ENCODE assay signal across 1 cellular context in the genomic region with DNA sequence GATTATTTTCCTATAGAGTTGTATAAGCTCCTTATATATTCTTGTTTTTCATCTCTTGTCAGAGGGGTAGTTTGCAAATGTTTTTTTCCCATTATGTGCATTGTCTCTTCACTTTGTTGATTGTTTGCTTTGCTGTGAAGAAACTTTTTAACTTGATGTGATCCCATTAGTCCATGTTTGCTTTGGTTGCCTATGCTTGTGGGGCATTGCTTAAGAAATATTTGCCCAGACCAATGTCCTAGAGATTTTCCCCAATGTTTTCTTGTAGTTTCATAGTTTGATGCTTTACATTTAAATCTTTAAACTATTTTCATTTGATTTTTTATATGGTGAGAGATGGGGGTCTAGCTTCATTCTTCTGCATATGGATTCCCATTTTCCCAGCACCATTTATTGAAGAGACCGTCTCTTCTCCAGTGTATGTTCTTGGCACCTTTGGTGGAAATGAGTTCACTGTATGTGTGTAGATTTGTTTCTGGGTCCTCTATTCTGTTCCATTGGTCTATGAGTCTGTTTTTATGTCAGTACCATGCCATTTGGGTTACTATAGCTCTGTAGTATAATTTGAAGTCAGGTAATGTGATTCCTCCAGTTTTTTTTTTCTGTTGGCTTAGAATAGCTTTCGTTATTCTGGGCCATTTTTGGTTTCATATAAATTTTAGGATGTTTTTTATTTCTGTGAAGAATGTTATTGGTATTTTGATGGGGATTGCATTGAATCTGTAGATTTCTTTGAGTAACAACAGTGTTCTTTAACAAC.
TF ChIP-seq lines count a peak whose summit lies in the region.

No MANE protein-coding gene starts in this region.

TF ChIP-seq in HepG2, 621 proteins besides CTCF, POLR2A, EP300 and RAD21 (continued from another document and continues in another):
- TF ChIP-seq, protein P1, sequence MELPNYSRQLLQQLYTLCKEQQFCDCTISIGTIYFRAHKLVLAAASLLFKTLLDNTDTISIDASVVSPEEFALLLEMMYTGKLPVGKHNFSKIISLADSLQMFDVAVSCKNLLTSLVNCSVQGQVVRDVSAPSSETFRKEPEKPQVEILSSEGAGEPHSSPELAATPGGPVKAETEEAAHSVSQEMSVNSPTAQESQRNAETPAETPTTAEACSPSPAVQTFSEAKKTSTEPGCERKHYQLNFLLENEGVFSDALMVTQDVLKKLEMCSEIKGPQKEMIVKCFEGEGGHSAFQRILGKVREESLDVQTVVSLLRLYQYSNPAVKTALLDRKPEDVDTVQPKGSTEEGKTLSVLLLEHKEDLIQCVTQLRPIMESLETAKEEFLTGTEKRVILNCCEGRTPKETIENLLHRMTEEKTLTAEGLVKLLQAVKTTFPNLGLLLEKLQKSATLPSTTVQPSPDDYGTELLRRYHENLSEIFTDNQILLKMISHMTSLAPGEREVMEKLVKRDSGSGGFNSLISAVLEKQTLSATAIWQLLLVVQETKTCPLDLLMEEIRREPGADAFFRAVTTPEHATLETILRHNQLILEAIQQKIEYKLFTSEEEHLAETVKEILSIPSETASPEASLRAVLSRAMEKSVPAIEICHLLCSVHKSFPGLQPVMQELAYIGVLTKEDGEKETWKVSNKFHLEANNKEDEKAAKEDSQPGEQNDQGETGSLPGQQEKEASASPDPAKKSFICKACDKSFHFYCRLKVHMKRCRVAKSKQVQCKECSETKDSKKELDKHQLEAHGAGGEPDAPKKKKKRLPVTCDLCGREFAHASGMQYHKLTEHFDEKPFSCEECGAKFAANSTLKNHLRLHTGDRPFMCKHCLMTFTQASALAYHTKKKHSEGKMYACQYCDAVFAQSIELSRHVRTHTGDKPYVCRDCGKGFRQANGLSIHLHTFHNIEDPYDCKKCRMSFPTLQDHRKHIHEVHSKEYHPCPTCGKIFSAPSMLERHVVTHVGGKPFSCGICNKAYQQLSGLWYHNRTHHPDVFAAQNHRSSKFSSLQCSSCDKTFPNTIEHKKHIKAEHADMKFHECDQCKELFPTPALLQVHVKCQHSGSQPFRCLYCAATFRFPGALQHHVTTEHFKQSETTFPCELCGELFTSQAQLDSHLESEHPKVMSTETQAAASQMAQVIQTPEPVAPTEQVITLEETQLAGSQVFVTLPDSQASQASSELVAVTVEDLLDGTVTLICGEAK (IDR thresholded peaks at IDR 0.05) = no peak
- TF ChIP-seq, protein P1 (CRISPR knock-in tag; IDR thresholded peaks at IDR 0.05) = no peak
- TF ChIP-seq, protein P2, sequence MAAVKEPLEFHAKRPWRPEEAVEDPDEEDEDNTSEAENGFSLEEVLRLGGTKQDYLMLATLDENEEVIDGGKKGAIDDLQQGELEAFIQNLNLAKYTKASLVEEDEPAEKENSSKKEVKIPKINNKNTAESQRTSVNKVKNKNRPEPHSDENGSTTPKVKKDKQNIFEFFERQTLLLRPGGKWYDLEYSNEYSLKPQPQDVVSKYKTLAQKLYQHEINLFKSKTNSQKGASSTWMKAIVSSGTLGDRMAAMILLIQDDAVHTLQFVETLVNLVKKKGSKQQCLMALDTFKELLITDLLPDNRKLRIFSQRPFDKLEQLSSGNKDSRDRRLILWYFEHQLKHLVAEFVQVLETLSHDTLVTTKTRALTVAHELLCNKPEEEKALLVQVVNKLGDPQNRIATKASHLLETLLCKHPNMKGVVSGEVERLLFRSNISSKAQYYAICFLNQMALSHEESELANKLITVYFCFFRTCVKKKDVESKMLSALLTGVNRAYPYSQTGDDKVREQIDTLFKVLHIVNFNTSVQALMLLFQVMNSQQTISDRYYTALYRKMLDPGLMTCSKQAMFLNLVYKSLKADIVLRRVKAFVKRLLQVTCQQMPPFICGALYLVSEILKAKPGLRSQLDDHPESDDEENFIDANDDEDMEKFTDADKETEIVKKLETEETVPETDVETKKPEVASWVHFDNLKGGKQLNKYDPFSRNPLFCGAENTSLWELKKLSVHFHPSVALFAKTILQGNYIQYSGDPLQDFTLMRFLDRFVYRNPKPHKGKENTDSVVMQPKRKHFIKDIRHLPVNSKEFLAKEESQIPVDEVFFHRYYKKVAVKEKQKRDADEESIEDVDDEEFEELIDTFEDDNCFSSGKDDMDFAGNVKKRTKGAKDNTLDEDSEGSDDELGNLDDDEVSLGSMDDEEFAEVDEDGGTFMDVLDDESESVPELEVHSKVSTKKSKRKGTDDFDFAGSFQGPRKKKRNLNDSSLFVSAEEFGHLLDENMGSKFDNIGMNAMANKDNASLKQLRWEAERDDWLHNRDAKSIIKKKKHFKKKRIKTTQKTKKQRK (IDR thresholded peaks at IDR 0.05; ENCODE audit: low read length) = no peak
- TF ChIP-seq ZBTB25 (CRISPR knock-in tag; IDR thresholded peaks at IDR 0.05) (peak; percentile 49), ZNF333 (CRISPR knock-in tag; IDR thresholded peaks at IDR 0.05; ENCODE audit: borderline replicate concordance) (no peak), SALL1 (CRISPR knock-in tag; IDR thresholded peaks at IDR 0.05) (no peak), ZFX (CRISPR knock-in tag; IDR thresholded peaks at IDR 0.05; ENCODE audit: low read depth) (no peak), ZKSCAN8 (CRISPR knock-in tag; IDR thresholded peaks at IDR 0.05; ENCODE audit: borderline replicate concordance) (no peak), ZNF232 (CRISPR knock-in tag; IDR thresholded peaks at IDR 0.05; ENCODE audit: borderline replicate concordance) (no peak), ZNF772 (CRISPR knock-in tag; IDR thresholded peaks at IDR 0.05) (no peak), MXI1 (IDR thresholded peaks at IDR 0.05; ENCODE audit: borderline replicate concordance, low read depth, low read length) (no peak), FOXJ3 (CRISPR knock-in tag; IDR thresholded peaks at IDR 0.05; ENCODE audit: borderline replicate concordance) (peak; percentile 87; the same call in 1 of the 2 replicates), YEATS4 (CRISPR knock-in tag; IDR thresholded peaks at IDR 0.05; ENCODE audit: borderline replicate concordance) (no peak), ZNF577 (CRISPR knock-in tag; IDR thresholded peaks at IDR 0.05; ENCODE audit: borderline replicate concordance, low read depth) (no peak), NCOA1 (CRISPR knock-in tag; IDR thresholded peaks at IDR 0.05) (no peak), ZFYVE20 (CRISPR knock-in tag; IDR thresholded peaks at IDR 0.05; ENCODE audit: borderline replicate concordance, low read depth) (no peak), ZNF558 (CRISPR knock-in tag; IDR thresholded peaks at IDR 0.05; ENCODE audit: borderline replicate concordance) (no peak), ZNF142 (CRISPR knock-in tag; IDR thresholded peaks at IDR 0.05) (no peak), MATR3 (CRISPR knock-in tag; IDR thresholded peaks at IDR 0.05) (no peak)
- TF ChIP-seq, protein P3, sequence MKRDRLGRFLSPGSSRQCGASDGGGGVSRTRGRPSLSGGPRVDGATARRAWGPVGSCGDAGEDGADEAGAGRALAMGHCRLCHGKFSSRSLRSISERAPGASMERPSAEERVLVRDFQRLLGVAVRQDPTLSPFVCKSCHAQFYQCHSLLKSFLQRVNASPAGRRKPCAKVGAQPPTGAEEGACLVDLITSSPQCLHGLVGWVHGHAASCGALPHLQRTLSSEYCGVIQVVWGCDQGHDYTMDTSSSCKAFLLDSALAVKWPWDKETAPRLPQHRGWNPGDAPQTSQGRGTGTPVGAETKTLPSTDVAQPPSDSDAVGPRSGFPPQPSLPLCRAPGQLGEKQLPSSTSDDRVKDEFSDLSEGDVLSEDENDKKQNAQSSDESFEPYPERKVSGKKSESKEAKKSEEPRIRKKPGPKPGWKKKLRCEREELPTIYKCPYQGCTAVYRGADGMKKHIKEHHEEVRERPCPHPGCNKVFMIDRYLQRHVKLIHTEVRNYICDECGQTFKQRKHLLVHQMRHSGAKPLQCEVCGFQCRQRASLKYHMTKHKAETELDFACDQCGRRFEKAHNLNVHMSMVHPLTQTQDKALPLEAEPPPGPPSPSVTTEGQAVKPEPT (CRISPR knock-in tag; IDR thresholded peaks at IDR 0.05; ENCODE audit: low read depth) = no peak
- TF ChIP-seq, protein P4, sequence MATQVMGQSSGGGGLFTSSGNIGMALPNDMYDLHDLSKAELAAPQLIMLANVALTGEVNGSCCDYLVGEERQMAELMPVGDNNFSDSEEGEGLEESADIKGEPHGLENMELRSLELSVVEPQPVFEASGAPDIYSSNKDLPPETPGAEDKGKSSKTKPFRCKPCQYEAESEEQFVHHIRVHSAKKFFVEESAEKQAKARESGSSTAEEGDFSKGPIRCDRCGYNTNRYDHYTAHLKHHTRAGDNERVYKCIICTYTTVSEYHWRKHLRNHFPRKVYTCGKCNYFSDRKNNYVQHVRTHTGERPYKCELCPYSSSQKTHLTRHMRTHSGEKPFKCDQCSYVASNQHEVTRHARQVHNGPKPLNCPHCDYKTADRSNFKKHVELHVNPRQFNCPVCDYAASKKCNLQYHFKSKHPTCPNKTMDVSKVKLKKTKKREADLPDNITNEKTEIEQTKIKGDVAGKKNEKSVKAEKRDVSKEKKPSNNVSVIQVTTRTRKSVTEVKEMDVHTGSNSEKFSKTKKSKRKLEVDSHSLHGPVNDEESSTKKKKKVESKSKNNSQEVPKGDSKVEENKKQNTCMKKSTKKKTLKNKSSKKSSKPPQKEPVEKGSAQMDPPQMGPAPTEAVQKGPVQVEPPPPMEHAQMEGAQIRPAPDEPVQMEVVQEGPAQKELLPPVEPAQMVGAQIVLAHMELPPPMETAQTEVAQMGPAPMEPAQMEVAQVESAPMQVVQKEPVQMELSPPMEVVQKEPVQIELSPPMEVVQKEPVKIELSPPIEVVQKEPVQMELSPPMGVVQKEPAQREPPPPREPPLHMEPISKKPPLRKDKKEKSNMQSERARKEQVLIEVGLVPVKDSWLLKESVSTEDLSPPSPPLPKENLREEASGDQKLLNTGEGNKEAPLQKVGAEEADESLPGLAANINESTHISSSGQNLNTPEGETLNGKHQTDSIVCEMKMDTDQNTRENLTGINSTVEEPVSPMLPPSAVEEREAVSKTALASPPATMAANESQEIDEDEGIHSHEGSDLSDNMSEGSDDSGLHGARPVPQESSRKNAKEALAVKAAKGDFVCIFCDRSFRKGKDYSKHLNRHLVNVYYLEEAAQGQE (IDR thresholded peaks at IDR 0.05; ENCODE audit: borderline replicate concordance in 1 of 2, low read depth in 1 of 2, low read length in 2 of 2) = no peak
